ENCODE assay signal across 21 cellular contexts in the genomic region with DNA sequence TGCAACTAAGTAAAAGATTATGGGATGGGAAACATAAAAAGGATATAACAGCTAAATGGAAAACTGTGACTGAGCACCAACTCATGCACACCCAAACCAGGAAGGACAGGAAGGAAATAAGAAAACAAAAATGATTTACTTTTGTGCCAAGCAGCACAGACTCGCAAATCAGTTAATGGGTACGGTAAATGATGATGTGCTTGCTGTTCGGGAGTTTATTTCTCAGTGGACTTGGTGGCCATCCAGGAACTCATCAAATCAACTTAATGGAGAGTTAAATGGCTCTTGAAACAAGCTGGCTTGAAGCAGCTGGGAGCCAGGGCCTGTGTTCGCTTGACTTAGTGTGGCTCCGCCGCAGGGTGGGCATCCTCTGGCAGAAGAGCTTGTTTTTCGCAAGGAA. TPM values are rescaled to one million over a fixed set of nuclear protein-coding genes. Genes with fewer than 3 reads are reported as not detected.
DNase-seq lines count a peak whose midpoint lies in the region; ATAC-seq and TF ChIP-seq lines count a peak whose summit lies in the region.
"Had no signal": no experiment of that assay in that cellular context is flagged by ENCODE, and none has a peak within 500 bp of the region (broad histone marks: within the 10 kb centered on the region; RNA-seq: fewer than 3 reads in every experiment).

No MANE protein-coding gene starts in this region.

- no peak for TF ChIP-seq EP300 in gastroesophageal sphincter (IDR thresholded peaks at IDR 0.05)
- peak; percentile 46 for TF ChIP-seq EP300 in transverse colon (IDR thresholded peaks at IDR 0.05; ENCODE audit: low read depth)

- H3K4me3 ChIP-seq in gastroesophageal sphincter (no peak overlapping the region), transverse colon (no peak overlapping the region)
- H3K4me3 ChIP-seq: GM23338, upper lobe of right lung had no signal

- H3K9me3 ChIP-seq in gastroesophageal sphincter (no peaks in the 10 kb centered on the region), transverse colon (no peaks in the 10 kb centered on the region)
- H3K9me3 ChIP-seq: BE2C, upper lobe of right lung had no signal

- H3K27me3 ChIP-seq in gastroesophageal sphincter (no peaks in the 10 kb centered on the region), transverse colon (peaks cover 9% of the 10 kb centered on the region)
- H3K27me3 ChIP-seq: BE2C, upper lobe of right lung had no signal

- peak in 2 of 3 experiments; percentile 36 to 66 for DNase-seq in NCI-H1417 (lab: John Stamatoyannopoulos, UW)
- DNase-seq in NCI-H1417 treated with DMSO at 0.1 percent for 48 hours (lab: John Stamatoyannopoulos, UW): no peak
- DNase-seq in NCI-H69 (lab: John Stamatoyannopoulos, UW): peak; percentile 70
- DNase-seq in transverse colon: no peak
- no peak for DNase-seq in stimulated activated naive CD8-positive, alpha-beta T cell treated with anti-CD3 and anti-CD28 coated beads, Interleukin-15, Interleukin-2, amounts not matched to agents 100 U/mL and 50 U/mL, for 24 hours
- no peak for DNase-seq in NCI-H524 (lab: John Stamatoyannopoulos, UW)
- DNase-seq: 8988T; activated B cell treated with CpG ODN at 0.5 μM for 24 hours; activated CD4-positive, alpha-beta memory T cell treated with anti-CD3 and anti-CD28 coated beads, Interleukin-2, amount 10 ng/mL, durations not matched to agents 7 days and 5 days; activated T-cell treated with anti-CD3 and anti-CD28 coated beads, Interleukin-2, amount 50 U/mL, for 24 hours; BE2C; Calu3; endodermal cell; NCI-H524 treated with DMSO at 0.1 percent for 48 hours; SIG-M5; stimulated activated CD4-positive, alpha-beta T cell treated with anti-CD3 and anti-CD28 coated beads, Interleukin-1b, Interleukin-23, amount 100 ng/mL, for 48 hours; T-helper 2 cell; upper lobe of right lung had no signal

- H3K27ac ChIP-seq in gastroesophageal sphincter: peak overlapping the region in 3 of 4 donors; percentile 3 to 72 (median 42)
- H3K27ac ChIP-seq in transverse colon: peak overlapping the region; percentile 1 to 56 (median 20)
- H3K27ac ChIP-seq: upper lobe of right lung had no signal

- ATAC-seq in gastroesophageal sphincter: no peak
- ATAC-seq in GM18858 (IDR thresholded peaks at IDR 0.05; ENCODE audit: unreplicated experiment): no peak
- no peak for ATAC-seq in stimulated activated naive CD8-positive, alpha-beta T cell treated with anti-CD3 and anti-CD28 coated beads, Interleukin-15, Interleukin-2, amounts not matched to agents 100 U/mL and 50 U/mL, for 24 hours
- ATAC-seq: GM23338, upper lobe of right lung had no signal

- WGBS in gastroesophageal sphincter (ENCODE audit: low coverage in 1 of 2), 2 donors: 14 to 47% methylated on average over 1 to 5 of the region's 7 CpGs
- WGBS in transverse colon (ENCODE audit: low coverage in 1 of 2), 2 donors: 66% methylated on average over 7 of the region's 7 CpGs; no CpG with 5 or more reads in 1 of the 2 donors

- H3K36me3 ChIP-seq in gastroesophageal sphincter (no peaks in the 10 kb centered on the region), transverse colon (no peaks in the 10 kb centered on the region)
- H3K36me3 ChIP-seq: BE2C, upper lobe of right lung had no signal

- intact Hi-C loops in transverse colon (cut with DNase I; ENCODE audit: low total_unique reads): no loop called here

- H3K4me1 ChIP-seq in gastroesophageal sphincter (peaks cover 0 to 33% (median 6%) of the 10 kb centered on the region in 3 donors), transverse colon (peaks cover 2 to 13% (median 7%) of the 10 kb centered on the region in 4 donors)
- H3K4me1 ChIP-seq: BE2C, upper lobe of right lung had no signal

- in situ Hi-C loops in transverse colon (cut with MboI; ENCODE audit: low pct_ligation_motif_present in 1 of 4, low pct_unique_long_range_greater_than_20kb in 1 of 4, low sequenced_read_pairs in 3 of 4): no loop called here

- no peak for TF ChIP-seq CTCF in gastroesophageal sphincter (IDR thresholded peaks at IDR 0.05)
- TF ChIP-seq CTCF in transverse colon (IDR thresholded peaks at IDR 0.05): no peak

- TF ChIP-seq POLR2A in gastroesophageal sphincter (IDR thresholded peaks at IDR 0.05) (no peak), transverse colon (IDR thresholded peaks at IDR 0.05) (no peak)

RNA-seq across cellular contexts. Expression of a gene that starts 36.2 kb away (rescaled TPM):
- 10 to 100 TPM; 35.0 to 68.0 (median 51.4) TPM for total RNA-seq in gastroesophageal sphincter
- total RNA-seq in transverse colon: 10 to 100 TPM; 12.3 to 35.9 (median 26.1) TPM

Comparison
In these comparisons a context has a peak if more than half of its experiments do, and no peak if none do; other contexts are left out.
1. DNase-seq: peak in NCI-H1417 (2 of 3) and NCI-H69 (single experiment); none in NCI-H1417 treated with DMSO at 0.1 percent for 48 hours (single experiment), transverse colon (single experiment), stimulated activated naive CD8-positive, alpha-beta T cell treated with anti-CD3 and anti-CD28 coated beads, Interleukin-15, Interleukin-2, amounts not matched to agents 100 U/mL and 50 U/mL, for 24 hours (single experiment) and NCI-H524 (0 of 2).